In genomic region chr20:37845878-37846277, GRCh38 we compare ENCODE assay signal across 18 cellular contexts. TPM values are rescaled to one million over a fixed set of nuclear protein-coding genes. Genes with fewer than 3 reads are reported as not detected.
"Had no signal": no experiment of that assay in that cellular context is flagged by ENCODE, and none has a peak within 500 bp of the region (broad histone marks: within the 10 kb centered on the region; RNA-seq: fewer than 3 reads in every experiment).

No MANE protein-coding gene starts in this region.

- H3K27me3 Mint-ChIP-seq: activated naive CD8-positive, alpha-beta T cell treated with anti-CD3 and anti-CD28 coated beads, Interleukin-2, amount 50 U/mL, for 24 hours; naive B cell; T-helper 17 cell had no signal

- H3K4me1 ChIP-seq: breast epithelium, parathyroid adenoma, thyroid gland, vagina had no signal

- H3K27ac ChIP-seq: breast epithelium, neutrophil, parathyroid adenoma, thyroid gland, vagina had no signal

- H3K27ac Mint-ChIP-seq: activated naive CD8-positive, alpha-beta T cell treated with anti-CD3 and anti-CD28 coated beads, Interleukin-2, amount 50 U/mL, for 24 hours; activated T-helper 1 cell treated with anti-CD3 and anti-CD28 coated beads, Interleukin-12 subunit alpha, Interleukin-12 subunit beta, Interleukin-2, Interleukin-4 antibody, amounts not matched to agents 30 ng/mL and 10 ng/mL and 1 ng/mL, durations not matched to agents 14 hours and 24 hours and 36 hours; stimulated activated effector memory CD8-positive, alpha-beta T cell treated with anti-CD3 and anti-CD28 coated beads, Interleukin-12 subunit alpha, Interleukin-12 subunit beta, amount 100 ng/mL, for 72 hours; T-helper 17 cell had no signal

- H3K36me3 ChIP-seq: breast epithelium had no signal

- H2AFZ ChIP-seq: parathyroid adenoma had no signal

- DNase-seq: activated CD4-positive, alpha-beta T cell treated with anti-CD3 and anti-CD28 coated beads, Interleukin-2, amount 50 U/mL, for 1 hour; activated CD4-positive, CD25-positive, alpha-beta regulatory T cell; activated CD8-positive, alpha-beta memory T cell treated with anti-CD3 and anti-CD28 coated beads for 24 hours; activated naive CD4-positive, alpha-beta T cell treated with Interleukin-2 at 50 U/mL for 16 hours; activated naive CD8-positive, alpha-beta T cell treated with anti-CD3 and anti-CD28 coated beads, Interleukin-2, amount 50 U/mL, for 24 hours; aorta; dermis blood vessel endothelial cell; naive B cell; T-helper 17 cell; thyroid gland had no signal

- H3K79me2 ChIP-seq: parathyroid adenoma had no signal

- H3K9me3 ChIP-seq: breast epithelium, heart left ventricle, neutrophil, thyroid gland, vagina had no signal

- ATAC-seq: activated naive CD8-positive, alpha-beta T cell treated with anti-CD3 and anti-CD28 coated beads, Interleukin-2, amount 50 U/mL, for 24 hours; stimulated activated effector memory CD8-positive, alpha-beta T cell treated with anti-CD3 and anti-CD28 coated beads, Interleukin-12 subunit alpha, Interleukin-12 subunit beta, amount 100 ng/mL, for 72 hours; T-helper 17 cell had no signal

- H3K4me3 ChIP-seq: breast epithelium, heart left ventricle, thyroid gland, vagina had no signal

- H3K9ac ChIP-seq: parathyroid adenoma had no signal

- H3K27me3 ChIP-seq: breast epithelium, heart left ventricle, neutrophil, thyroid gland, vagina had no signal

- H3K4me1 Mint-ChIP-seq: activated naive CD8-positive, alpha-beta T cell treated with anti-CD3 and anti-CD28 coated beads, Interleukin-2, amount 50 U/mL, for 24 hours; stimulated activated effector memory CD8-positive, alpha-beta T cell treated with anti-CD3 and anti-CD28 coated beads, Interleukin-12 subunit alpha, Interleukin-12 subunit beta, amount 100 ng/mL, for 72 hours had no signal

- H3K4me3 Mint-ChIP-seq: activated naive CD8-positive, alpha-beta T cell treated with anti-CD3 and anti-CD28 coated beads, Interleukin-2, amount 50 U/mL, for 24 hours; activated T-helper 1 cell treated with anti-CD3 and anti-CD28 coated beads, Interleukin-12 subunit alpha, Interleukin-12 subunit beta, Interleukin-2, Interleukin-4 antibody, amounts not matched to agents 30 ng/mL and 10 ng/mL and 1 ng/mL, durations not matched to agents 14 hours and 24 hours and 36 hours; stimulated activated effector memory CD8-positive, alpha-beta T cell treated with anti-CD3 and anti-CD28 coated beads, Interleukin-12 subunit alpha, Interleukin-12 subunit beta, amount 100 ng/mL, for 72 hours; T-helper 17 cell had no signal

- H3K9me3 Mint-ChIP-seq: activated naive CD8-positive, alpha-beta T cell treated with anti-CD3 and anti-CD28 coated beads, Interleukin-2, amount 50 U/mL, for 24 hours; activated T-helper 1 cell treated with anti-CD3 and anti-CD28 coated beads, Interleukin-12 subunit alpha, Interleukin-12 subunit beta, Interleukin-2, Interleukin-4 antibody, amounts not matched to agents 30 ng/mL and 10 ng/mL and 1 ng/mL, durations not matched to agents 14 hours and 24 hours and 36 hours; naive B cell; stimulated activated effector memory CD8-positive, alpha-beta T cell treated with anti-CD3 and anti-CD28 coated beads, Interleukin-12 subunit alpha, Interleukin-12 subunit beta, amount 100 ng/mL, for 72 hours had no signal

RNA-seq across cellular contexts. Expression of gene VSTM2L, which starts 57.0 kb away (rescaled TPM):
- total RNA-seq: mononuclear cell, T-helper 17 cell, vagina had no signal
